Comparison of ENCODE assay signal across 8 cellular contexts in genomic region chr10:3622845-3623621, GRCh38.
DNase-seq lines count a peak whose midpoint lies in the region; ATAC-seq and TF ChIP-seq lines count a peak whose summit lies in the region.

No MANE protein-coding gene starts in this region.

- H3K27me3 ChIP-seq in DND-41 (ENCODE audit: insufficient read depth, low read length, poor library complexity) (no peaks in the 10 kb centered on the region), OCI-LY3 (ENCODE audit: low read depth, low read length) (no peaks in the 10 kb centered on the region)

- H3K9ac ChIP-seq in DND-41 (ENCODE audit: low read depth, low read length) (no peak overlapping the region), OCI-LY3 (ENCODE audit: low read length) (no peak overlapping the region)

- H3K27ac ChIP-seq in DND-41 (ENCODE audit: low read length) (no peak overlapping the region), OCI-LY3 (ENCODE audit: low read length) (no peak overlapping the region)

- H3K9me3 ChIP-seq in DND-41 (ENCODE audit: insufficient read depth, low read length, severe bottlenecking) (peaks cover 6% of the 10 kb centered on the region), OCI-LY3 (ENCODE audit: insufficient read depth, low read length) (no peaks in the 10 kb centered on the region)

- H4K20me1 ChIP-seq in DND-41 (ENCODE audit: insufficient read depth, low read length) (no peaks in the 10 kb centered on the region), OCI-LY3 (ENCODE audit: insufficient read depth, low read length) (no peaks in the 10 kb centered on the region)

- no peak overlapping the region for H3K4me3 ChIP-seq in DND-41 (ENCODE audit: low read depth in 1 of 2, low read length in 2 of 2)
- H3K4me3 ChIP-seq in OCI-LY3 (ENCODE audit: low read length) = 0 out of 2 replicates have a peak overlapping the region, but pooled peaks have one; percentile 35

- H3K4me2 ChIP-seq in DND-41 (ENCODE audit: insufficient read depth, low read length) (no peak overlapping the region), OCI-LY3 (ENCODE audit: low read length) (peak overlapping the region; percentile 48; the same call in 1 of the 2 replicates)

- DNase-seq in DND-41 (peak; percentile 68), inferior parietal cortex (ENCODE audit: extremely low spot score) (peak; percentile 4), SKM-1 treated with dmso at 0.1 percent for 144 hours (lab: John Stamatoyannopoulos, UW; ENCODE audit: unreplicated experiment) (no peak), cerebellar cortex (ENCODE audit: low spot score) (no peak), NCI-H526 treated with DMSO at 0.1 percent for 48 hours (lab: John Stamatoyannopoulos, UW) (no peak)

- H3K4me1 ChIP-seq in DND-41 (ENCODE audit: insufficient read depth, low read length) (peaks cover 11% of the 10 kb centered on the region), OCI-LY3 (ENCODE audit: low read length) (peaks cover 27% of the 10 kb centered on the region)

- no peaks in the 10 kb centered on the region for H3K79me2 ChIP-seq in DND-41 (ENCODE audit: insufficient read depth, low read length)
- H3K79me2 ChIP-seq in OCI-LY3 (ENCODE audit: low read length) = no peaks in the 10 kb centered on the region

- peak; percentile 31 for TF ChIP-seq CTCF in DND-41 (IDR thresholded peaks at IDR 0.05; ENCODE audit: borderline replicate concordance, extremely low read depth, low read length, poor library complexity, severe bottlenecking)
- TF ChIP-seq CTCF in OCI-LY3 (IDR thresholded peaks at IDR 0.05; ENCODE audit: low read depth, low read length) = no peak

- H2AFZ ChIP-seq in DND-41 (ENCODE audit: low read depth, low read length) (no peak overlapping the region), OCI-LY3 (ENCODE audit: low read depth, low read length) (no peak overlapping the region)

- ATAC-seq in DND-41 (ENCODE audit: insufficient read depth, low read depth) (peak; percentile 98), GM21390 (IDR thresholded peaks at IDR 0.05; ENCODE audit: unreplicated experiment) (peak; percentile 38), HG03108 (IDR thresholded peaks at IDR 0.05; ENCODE audit: unreplicated experiment) (no peak)

- no peaks in the 10 kb centered on the region for H3K36me3 ChIP-seq in DND-41 (ENCODE audit: insufficient read depth, low read length)
- no peaks in the 10 kb centered on the region for H3K36me3 ChIP-seq in OCI-LY3 (replicated peaks; ENCODE audit: low read depth, low read length)

Comparison
In these comparisons a context has a peak if more than half of its experiments do, and no peak if none do; other contexts are left out.
1. DNase-seq: peak in DND-41 (single experiment) and inferior parietal cortex (single experiment); none in SKM-1 treated with dmso at 0.1 percent for 144 hours (single experiment), cerebellar cortex (single experiment) and NCI-H526 treated with DMSO at 0.1 percent for 48 hours (single experiment).